36 cellular contexts compared by ENCODE assay signal in the genomic region with DNA sequence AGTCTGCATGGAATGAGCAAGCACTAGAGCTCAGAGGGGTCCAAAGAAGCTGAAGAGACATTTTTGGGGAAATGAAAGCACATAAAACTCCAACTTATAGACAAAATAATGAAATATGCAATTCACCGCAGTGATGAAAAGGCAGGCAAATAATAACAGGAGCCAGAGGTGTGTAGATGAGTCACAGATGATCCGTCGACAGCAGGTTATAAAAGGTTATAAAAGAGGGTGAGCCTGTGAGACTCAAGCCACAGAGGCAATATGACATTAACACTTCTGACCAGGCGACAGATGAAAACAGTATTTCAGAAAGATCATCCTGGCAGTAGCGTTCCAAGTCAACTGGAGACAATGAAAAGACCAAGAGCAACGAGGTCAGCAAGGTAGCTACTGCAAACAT. TPM values are rescaled to one million over a fixed set of nuclear protein-coding genes. Genes with fewer than 3 reads are reported as not detected.
"Had no signal": no experiment of that assay in that cellular context is flagged by ENCODE, and none has a peak within 500 bp of the region (broad histone marks: within the 10 kb centered on the region; RNA-seq: fewer than 3 reads in every experiment).

No MANE protein-coding gene starts in this region.

- H3K36me3 ChIP-seq: cardiac muscle cell, uterus had no signal

- H3K27ac ChIP-seq: adrenal gland, body of pancreas, cardiac muscle cell, coronary artery, dorsolateral prefrontal cortex, left lung, lower lobe of right lung, testis, uterus had no signal

- DNase-seq: activated CD4-positive, alpha-beta memory T cell treated with anti-CD3 and anti-CD28 coated beads, Interleukin-2, amount 10 ng/mL, durations not matched to agents 7 days and 5 days; activated CD4-positive, alpha-beta T cell treated with anti-CD3 and anti-CD28 coated beads for 1 hour; activated CD4-positive, alpha-beta T cell treated with anti-CD3 and anti-CD28 coated beads, Interleukin-2, amount 10 ng/mL, durations not matched to agents 7 days and 5 days; activated naive CD4-positive, alpha-beta T cell; activated T-cell treated with anti-CD3 and anti-CD28 coated beads for 4 hours; activated T-cell treated with anti-CD3 and anti-CD28 coated beads, Interleukin-2, amount 50 U/mL, for 72 hours; adrenal gland; aorta; body of pancreas; cerebellar nuclear complex; dorsolateral prefrontal cortex; effector memory CD4-positive, alpha-beta T cell; erythroblast; head of caudate nucleus; hypothalamus; kidney glomerular epithelial cell; left lung; lower lobe of right lung; mesenchymal stem cell; posterior cingulate gyrus; stimulated activated CD4-positive, alpha-beta T cell treated with anti-CD3 and anti-CD28 coated beads, Interleukin-4, amount 100 ng/mL, for 1 hour; stimulated activated naive CD8-positive, alpha-beta T cell treated with anti-CD3 and anti-CD28 coated beads, Interleukin-15, Interleukin-2, amounts not matched to agents 100 U/mL and 50 U/mL, for 24 hours; SW 1271; T-helper 2 cell; testis; trophoblast cell; uterus had no signal

- ATAC-seq: activated naive CD4-positive, alpha-beta T cell treated with anti-CD3 and anti-CD28 coated beads, Interleukin-2, amount 50 U/mL, for 72 hours; activated T-cell treated with anti-CD3 and anti-CD28 coated beads, Interleukin-2, amount 50 U/mL, for 72 hours; body of pancreas; left lung; lower lobe of right lung; natural killer cell treated with Interleukin-12 subunit alpha and Interleukin-12 subunit beta and Interleukin-15 and Interleukin-18, amount 100 ng/mL, for 72 hours; right cardiac atrium; stimulated activated naive CD8-positive, alpha-beta T cell treated with anti-CD3 and anti-CD28 coated beads, Interleukin-15, Interleukin-2, amounts not matched to agents 100 U/mL and 50 U/mL, for 24 hours had no signal

- H3K4me3 ChIP-seq: adrenal gland, body of pancreas, cardiac muscle cell, coronary artery, dorsolateral prefrontal cortex, left lung, lower lobe of right lung, testis, uterus had no signal

- H3K9me3 ChIP-seq: adrenal gland, body of pancreas, left lung, lower lobe of right lung, testis, uterus had no signal

- H3K4me1 ChIP-seq: body of pancreas, left lung, testis, uterus had no signal

- H3K27me3 ChIP-seq: adrenal gland, body of pancreas, cardiac muscle cell, dorsolateral prefrontal cortex, left lung, testis, uterus had no signal

RNA-seq across cellular contexts. Expression of gene ANKRD60, which starts 35.8 kb away (rescaled TPM):
- total RNA-seq: activated CD4-positive, alpha-beta memory T cell treated with anti-CD3 and anti-CD28 coated beads, Interleukin-2, amount 10 ng/mL, durations not matched to agents 7 days and 5 days; activated CD4-positive, alpha-beta T cell treated with anti-CD3 and anti-CD28 coated beads, Interleukin-2, amount 10 ng/mL, durations not matched to agents 7 days and 5 days; activated naive CD4-positive, alpha-beta T cell treated with anti-CD3 and anti-CD28 coated beads, Interleukin-2, amount 50 U/mL, for 72 hours; activated T-cell treated with anti-CD3 and anti-CD28 coated beads, Interleukin-2, amount 50 U/mL, for 72 hours; adrenal gland; aorta; body of pancreas; cardiac muscle cell; fibroblast of lung; fibroblast of villous mesenchyme; left lung; lower lobe of right lung; myocyte; natural killer cell treated with Interleukin-12 subunit alpha and Interleukin-12 subunit beta and Interleukin-15 and Interleukin-18, amount 100 ng/mL, for 72 hours; omental fat pad; right cardiac atrium; uterus had no signal
- polyA plus RNA-seq: adrenal gland, aorta, cardiac muscle cell, fibroblast of lung, right cardiac atrium had no signal
